Comparison of ENCODE assay signal across 15 cellular contexts in the genomic region with DNA sequence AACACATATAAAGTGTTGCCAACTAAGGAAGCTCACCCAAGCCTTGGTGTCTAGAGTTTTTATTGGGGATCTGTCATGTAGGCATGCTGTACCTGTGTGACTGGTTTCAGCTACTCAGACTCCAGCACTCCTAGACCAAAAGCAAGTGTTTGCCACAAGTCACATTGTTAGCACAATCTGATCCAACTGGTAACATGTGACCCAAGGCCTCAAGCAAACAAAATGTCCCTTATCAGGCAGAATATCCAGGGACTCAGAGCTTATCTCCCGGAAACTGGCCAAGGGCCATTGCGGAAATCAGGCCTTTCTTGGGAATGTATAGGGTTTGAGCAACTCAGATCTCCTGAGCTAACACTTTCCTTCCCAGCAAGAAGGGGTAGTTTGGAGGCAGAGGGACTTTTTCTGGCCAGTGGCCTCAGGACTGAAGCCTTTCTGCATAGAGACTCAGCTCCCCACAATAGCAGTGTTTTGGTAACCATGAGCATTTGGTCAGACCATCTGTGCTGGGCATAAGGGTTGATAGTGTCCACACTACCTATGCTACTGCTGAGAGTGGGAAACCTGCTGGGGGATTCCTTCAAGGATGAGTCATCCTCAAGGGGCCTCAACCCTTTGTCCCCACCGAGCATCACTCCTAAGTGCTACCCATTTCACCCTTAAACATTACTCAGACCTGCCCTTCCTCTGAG. TPM values are rescaled to one million over a fixed set of nuclear protein-coding genes. Genes with fewer than 3 reads are reported as not detected.
DNase-seq lines count a peak whose midpoint lies in the region; ATAC-seq, FAIRE-seq and TF ChIP-seq lines count a peak whose summit lies in the region.
"Had no signal": no experiment of that assay in that cellular context is flagged by ENCODE, and none has a peak within 500 bp of the region (broad histone marks: within the 10 kb centered on the region; RNA-seq: fewer than 3 reads in every experiment).

No MANE protein-coding gene starts in this region.

- no peak for TF ChIP-seq POLR2A in endothelial cell of umbilical vein (IDR thresholded peaks at IDR 0.05; ENCODE audit: low read depth, low read length)

- TF ChIP-seq CTCF in endothelial cell of umbilical vein (IDR thresholded peaks at IDR 0.05; ENCODE audit: extremely low read depth in 1 of 2, insufficient read depth in 1 of 2, low read depth in 1 of 2, low read length in 2 of 2), result no peak

- peaks cover 14% of the 10 kb centered on the region for H3K4me1 ChIP-seq in endothelial cell of umbilical vein (ENCODE audit: control insufficient read depth, extremely low read depth, insufficient read depth, low read length)
- no peaks in the 10 kb centered on the region for H3K4me1 ChIP-seq in mesenchymal stem cell (ENCODE audit: control insufficient read depth, insufficient read depth, low read depth, low read length)
- H3K4me1 ChIP-seq: BLaER1 had no signal

- H2AFZ ChIP-seq in endothelial cell of umbilical vein (ENCODE audit: low read depth, low read length), result no peak overlapping the region
- no peak overlapping the region for H2AFZ ChIP-seq in mesenchymal stem cell (ENCODE audit: low read depth, low read length)

- H3K79me2 ChIP-seq in endothelial cell of umbilical vein (ENCODE audit: control insufficient read depth, insufficient read depth, low read length), result no peaks in the 10 kb centered on the region

- dilution Hi-C loops in endothelial cell of umbilical vein (cut with MboI; ENCODE audit: extremely low pct_ligation_motif_present, low sequenced_read_pairs), result no loop called here

- H3K14ac ChIP-seq in mesenchymal stem cell (ENCODE audit: low read length in 2 of 2), result no peak overlapping the region

- CTCF ChIA-PET in endothelial cell of umbilical vein (lab: Charles Lee), result interaction anchor here (0.8 to 4.7 kb wide), 7 partner anchors 11 to 688 kb away, joined by 3 to 58 read pairs (median 7); no protein-coding TSS in a partner anchor

- H2BK15ac ChIP-seq in mesenchymal stem cell (ENCODE audit: low read depth, poor library complexity, severe bottlenecking), result no peak overlapping the region

- H3K27me3 ChIP-seq in endothelial cell of umbilical vein (ENCODE audit: control insufficient read depth in 2 of 2, insufficient read depth in 2 of 2, low read length in 2 of 2), result no peaks in the 10 kb centered on the region
- peaks cover 7 to 33% of the 10 kb centered on the region in 2 experiments for H3K27me3 ChIP-seq in mesenchymal stem cell (ENCODE audit: control insufficient read depth in 1 of 2, insufficient read depth in 1 of 2, low read length in 2 of 2)
- H3K27me3 ChIP-seq: BLaER1 had no signal

- H2BK5ac ChIP-seq in mesenchymal stem cell (ENCODE audit: low read depth, low read length, poor library complexity, severe bottlenecking), result no peak overlapping the region

- no peak overlapping the region for H3K4ac ChIP-seq in mesenchymal stem cell (ENCODE audit: low read depth in 1 of 2, low read length in 2 of 2)

- H4K20me1 ChIP-seq in endothelial cell of umbilical vein (replicated peaks; ENCODE audit: control insufficient read depth, extremely low read depth, insufficient read depth, low read length), result no peaks in the 10 kb centered on the region
- H4K20me1 ChIP-seq: BLaER1 had no signal

- H3K9me1 ChIP-seq in endothelial cell of umbilical vein (replicated peaks; ENCODE audit: control insufficient read depth, extremely low read depth, insufficient read depth, low read length), result no peaks in the 10 kb centered on the region

- peak; percentile 96 for FAIRE-seq in endothelial cell of umbilical vein (lab: Jason Lieb, UNC)

- H3K18ac ChIP-seq in mesenchymal stem cell (ENCODE audit: low read depth in 1 of 2, low read length in 2 of 2), result no peak overlapping the region

- intact Hi-C loops in endothelial cell of umbilical vein (cut with micrococcal nuclease), result loop anchor here (1.0 kb wide), 3 partner anchors 17 to 688 kb away; partner anchors contain the start of gene SLC22A15

- POLR2A ChIA-PET in endothelial cell of umbilical vein (lab: Charles Lee), result no interaction called here

- ATAC-seq in GM19395 (IDR thresholded peaks at IDR 0.05; ENCODE audit: unreplicated experiment), result no peak

- no peak overlapping the region for H2BK12ac ChIP-seq in mesenchymal stem cell (ENCODE audit: low read length in 2 of 2)

- no peak overlapping the region for H2BK120ac ChIP-seq in mesenchymal stem cell (ENCODE audit: low read depth, low read length)

- H3K79me1 ChIP-seq in mesenchymal stem cell (replicated peaks; ENCODE audit: low read length, poor library complexity, severe bottlenecking), result no peaks in the 10 kb centered on the region

- H3K27ac ChIP-seq in endothelial cell of umbilical vein (ENCODE audit: insufficient read depth, low read depth, low read length) (peak overlapping the region; percentile 21), mesenchymal stem cell (ENCODE audit: low read length, poor library complexity, severe bottlenecking) (no peak overlapping the region)
- H3K27ac ChIP-seq: BLaER1, skin epidermis had no signal

- H3K4me3 ChIP-seq in endothelial cell of umbilical vein (replicated peaks in 1 of 3; ENCODE audit: insufficient read depth in 1 of 3, low read depth in 1 of 3, low read length in 3 of 3) (no peak overlapping the region), mesenchymal stem cell (ENCODE audit: insufficient read depth in 1 of 2, low read depth in 1 of 2, low read length in 2 of 2) (no peak overlapping the region)
- H3K4me3 ChIP-seq: BLaER1, skin epidermis had no signal

- H3K9ac ChIP-seq in endothelial cell of umbilical vein (replicated peaks; ENCODE audit: extremely low read depth, insufficient read depth, low read length), result no peak overlapping the region
- H3K9ac ChIP-seq in mesenchymal stem cell (ENCODE audit: low read length), result no peak overlapping the region
- H3K9ac ChIP-seq: BLaER1 had no signal

- H4K91ac ChIP-seq in mesenchymal stem cell (ENCODE audit: low read length), result no peak overlapping the region

- H3K4me2 ChIP-seq in endothelial cell of umbilical vein (ENCODE audit: insufficient read depth, low read length) (peak overlapping the region; percentile 5), mesenchymal stem cell (ENCODE audit: low read length, poor library complexity, severe bottlenecking) (no peak overlapping the region)
- H3K4me2 ChIP-seq: BLaER1 had no signal

- H3K9me3 ChIP-seq in endothelial cell of umbilical vein (replicated peaks; ENCODE audit: control insufficient read depth, insufficient read depth, low read length) (no peaks in the 10 kb centered on the region), mesenchymal stem cell (ENCODE audit: control insufficient read depth, low read length) (no peaks in the 10 kb centered on the region)
- H3K9me3 ChIP-seq: BLaER1 had no signal

- 57% methylated on average over 3 of the region's 3 CpGs for WGBS in mesenchymal stem cell

- no peaks in the 10 kb centered on the region for H3K36me3 ChIP-seq in endothelial cell of umbilical vein (ENCODE audit: control insufficient read depth in 2 of 2, extremely low read depth in 1 of 2, insufficient read depth in 2 of 2, low read length in 2 of 2)
- no peaks in the 10 kb centered on the region for H3K36me3 ChIP-seq in mesenchymal stem cell (ENCODE audit: control insufficient read depth in 1 of 2, insufficient read depth in 2 of 2, low read depth in 1 of 2, low read length in 2 of 2)
- H3K36me3 ChIP-seq: BLaER1 had no signal

- H3K23ac ChIP-seq in mesenchymal stem cell (ENCODE audit: low read length in 2 of 2), result no peak overlapping the region

- H2AK5ac ChIP-seq in mesenchymal stem cell (ENCODE audit: low read length, severe bottlenecking), result no peak overlapping the region

- DNase-seq in DMS 273 treated with DMSO at 0.1 percent for 48 hours (lab: John Stamatoyannopoulos, UW) (peak; percentile 42), HT-29 (ENCODE audit: low spot score) (peak; percentile 45), endothelial cell of umbilical vein (ENCODE audit: low read depth, low spot score) (peak; percentile 82), mesenchymal stem cell (no peak), NCI-H146 treated with DMSO at 0.1 percent for 48 hours (lab: John Stamatoyannopoulos, UW; ENCODE audit: unreplicated experiment) (no peak), A172 (ENCODE audit: low spot score) (no peak)
- DNase-seq in stimulated activated CD4-positive, alpha-beta T cell treated with anti-CD3 and anti-CD28 coated beads, Interleukin-15, amount 100 ng/mL, for 24 hours, result no peak
- DNase-seq: amygdala, HFFc6, IMR-90 had no signal

- BruUV-seq in endothelial cell of umbilical vein (replicated peaks; lab: Mats Ljungman, UMichigan), result no TSS peak

- peak overlapping the region; percentile 1 for H4K8ac ChIP-seq in mesenchymal stem cell (ENCODE audit: low read length)

TF ChIP-seq in endothelial cell of umbilical vein, 7 proteins besides CTCF, POLR2A, EP300 and RAD21 (continues in another document):
- TF ChIP-seq POLR2AphosphoS5 (IDR thresholded peaks at IDR 0.05; ENCODE audit: insufficient read depth, low read depth, low read length), result peak; percentile 65

RNA-seq across cellular contexts. Expression of gene NHLH2, which starts 29.6 kb away (rescaled TPM):
- total RNA-seq in HT-29 (2014; rRNA removed; shearing (Covaris generic)), result not detected in 2 replicates
- total RNA-seq in endothelial cell of umbilical vein, result not detected in 2 replicates
- polyA plus RNA-seq in endothelial cell of umbilical vein, result not detected in 2 replicates
- polyA plus RNA-seq in endothelial cell of umbilical vein (2011; cell fraction: cytosol; rRNA removed), result not detected in 2 replicates
- 0.07 and 0.08 TPM in 2 replicates for polyA plus RNA-seq in endothelial cell of umbilical vein (2011; cell fraction: nucleus; rRNA removed)
- not detected in 2 replicates for polyA plus RNA-seq in endothelial cell of umbilical vein (2012)
- polyA minus RNA-seq in endothelial cell of umbilical vein, result not detected in 2 replicates
- polyA minus RNA-seq in endothelial cell of umbilical vein (2011; cell fraction: cytosol; rRNA and poly(A)+ RNA removed), result not detected
- polyA minus RNA-seq in endothelial cell of umbilical vein (2011; cell fraction: nucleus; rRNA and poly(A)+ RNA removed), result not detected in 2 replicates
- polyA plus RNA-seq in mesenchymal stem cell (2013, experiment 1 of 2), result 0.01 TPM
- 0.01 TPM for polyA plus RNA-seq in mesenchymal stem cell (2013, experiment 2 of 2)
- total RNA-seq in A172 (2014; rRNA removed; shearing (Covaris generic)), result 0.07 TPM in 1 of 2 replicates, not detected in the other
- total RNA-seq: HFFc6, IMR-90, osteocyte, RPMI7951 had no signal
- polyA plus RNA-seq: IMR-90 had no signal

RNA-seq across cellular contexts. Expression of gene CASQ2, which starts 42.8 kb away (rescaled TPM):
- not detected in 2 replicates for total RNA-seq in HT-29 (2014; rRNA removed; shearing (Covaris generic))
- total RNA-seq in endothelial cell of umbilical vein, result not detected in 2 replicates
- polyA plus RNA-seq in endothelial cell of umbilical vein, result not detected in 2 replicates
- not detected in 2 replicates for polyA plus RNA-seq in endothelial cell of umbilical vein (2011; cell fraction: cytosol; rRNA removed)
- polyA plus RNA-seq in endothelial cell of umbilical vein (2011; cell fraction: nucleus; rRNA removed), result not detected in 2 replicates
- polyA plus RNA-seq in endothelial cell of umbilical vein (2012), result not detected in 2 replicates
- polyA minus RNA-seq in endothelial cell of umbilical vein, result not detected in 2 replicates
- not detected for polyA minus RNA-seq in endothelial cell of umbilical vein (2011; cell fraction: cytosol; rRNA and poly(A)+ RNA removed)
- not detected in 2 replicates for polyA minus RNA-seq in endothelial cell of umbilical vein (2011; cell fraction: nucleus; rRNA and poly(A)+ RNA removed)
- not detected for polyA plus RNA-seq in mesenchymal stem cell (2013, experiment 1 of 2)
- not detected for polyA plus RNA-seq in mesenchymal stem cell (2013, experiment 2 of 2)
- not detected in 2 replicates for total RNA-seq in A172 (2014; rRNA removed; shearing (Covaris generic))
- total RNA-seq: HFFc6, IMR-90, osteocyte, RPMI7951 had no signal
- polyA plus RNA-seq: IMR-90 had no signal

Comparison
In these comparisons a context has a peak if more than half of its experiments do, and no peak if none do; other contexts are left out.
1. DNase-seq: peak in DMS 273 treated with DMSO at 0.1 percent for 48 hours (single experiment), HT-29 (single experiment) and endothelial cell of umbilical vein (single experiment); none in mesenchymal stem cell (single experiment), stimulated activated CD4-positive, alpha-beta T cell treated with anti-CD3 and anti-CD28 coated beads, Interleukin-15, amount 100 ng/mL, for 24 hours (single experiment), NCI-H146 treated with DMSO at 0.1 percent for 48 hours (single experiment) and A172 (single experiment).